ENCODE assay signal across 20 cellular contexts in genomic region chr11:44731685-44732411, GRCh38. TPM values are rescaled to one million over a fixed set of nuclear protein-coding genes. Genes with fewer than 3 reads are reported as not detected.
DNase-seq lines count a peak whose midpoint lies in the region; ATAC-seq and TF ChIP-seq lines count a peak whose summit lies in the region.
"Had no signal": no experiment of that assay in that cellular context is flagged by ENCODE, and none has a peak within 500 bp of the region (broad histone marks: within the 10 kb centered on the region; RNA-seq: fewer than 3 reads in every experiment).

No MANE protein-coding gene starts in this region.

- H3K4me3 ChIP-seq in hepatocyte (no peak overlapping the region), subcutaneous abdominal adipose tissue (ENCODE audit: low read depth in 1 of 5, low read length in 5 of 5) (no peak overlapping the region), colonic mucosa (no peak overlapping the region)
- H3K4me3 ChIP-seq: body of pancreas had no signal

- H3K36me3 ChIP-seq in hepatocyte (replicated peaks; ENCODE audit: insufficient read depth, low read depth) (no peaks in the 10 kb centered on the region), subcutaneous abdominal adipose tissue (ENCODE audit: control insufficient read depth in 5 of 5, insufficient read depth in 5 of 5, low read length in 5 of 5) (no peaks in the 10 kb centered on the region), colonic mucosa (no peaks in the 10 kb centered on the region)

- H3K4me1 ChIP-seq in hepatocyte (ENCODE audit: insufficient read depth) (peaks cover 18% of the 10 kb centered on the region), subcutaneous abdominal adipose tissue (ENCODE audit: control insufficient read depth in 5 of 5, insufficient read depth in 5 of 5, low read length in 5 of 5) (peaks cover 0 to 72% (median 12%) of the 10 kb centered on the region in 5 donors), colonic mucosa (no peaks in the 10 kb centered on the region)

- peak overlapping the region; percentile 74 for H3K4me3 Mint-ChIP-seq in activated T-helper 17 cell treated with anti-CD3 and anti-CD28 coated beads, Interleukin-2, amount 50 U/mL, for 72 hours
- H3K4me3 Mint-ChIP-seq: activated naive CD4-positive, alpha-beta T cell treated with anti-CD3 and anti-CD28 coated beads, Interleukin-2, amount 10 ng/mL, durations not matched to agents 7 days and 5 days; stimulated activated naive CD8-positive, alpha-beta T cell treated with anti-CD3 and anti-CD28 coated beads, Interleukin-15, Interleukin-2, amounts not matched to agents 100 ng/mL and 50 ng/mL, for 24 hours; T-helper 2 cell treated with Interferon-gamma antibody and Interleukin-4, amounts not matched to agents 5 μg/mL and 100 μg/mL, for 36 hours had no signal

- WGBS in hepatocyte (ENCODE audit: low lambda C conversion rate, missing lambda C conversion rate), result 54% methylated on average over 11 of the region's 11 CpGs

- no peaks in the 10 kb centered on the region for H3K9me2 ChIP-seq in hepatocyte (replicated peaks; ENCODE audit: insufficient read depth)

- H3K27ac ChIP-seq in hepatocyte (peak overlapping the region; percentile 43), subcutaneous abdominal adipose tissue (ENCODE audit: low read depth, low read length) (peak overlapping the region; percentile 65), colonic mucosa (no peak overlapping the region)
- H3K27ac ChIP-seq: body of pancreas had no signal

- intact Hi-C loops in colonic mucosa (cut with DNase I), result no loop called here

- peak; percentile 21 for DNase-seq in NCI-H1694 (lab: John Stamatoyannopoulos, UW)
- no peak for DNase-seq in NCI-H1694 treated with DMSO at 0.1 percent for 48 hours (lab: John Stamatoyannopoulos, UW)
- no peak for DNase-seq in hepatocyte (ENCODE audit: low spot score)
- no peak for DNase-seq in colonic mucosa
- DNase-seq in T-helper 1 cell, result no peak
- DNase-seq in DMS79 (lab: John Stamatoyannopoulos, UW), result no peak
- DNase-seq: 8988T; activated CD4-positive, alpha-beta T cell treated with anti-CD3 and anti-CD28 coated beads for 48 hours; activated naive CD4-positive, alpha-beta T cell treated with anti-CD3 and anti-CD28 coated beads, Interleukin-2, amount 10 ng/mL, durations not matched to agents 7 days and 5 days; body of pancreas; CD4-positive, alpha-beta memory T cell; foreskin melanocyte; Kasumi-1; midbrain; NCI-H1436 treated with DMSO at 0.1 percent for 48 hours; RPMI8226 had no signal

- H4K20me1 ChIP-seq in hepatocyte (ENCODE audit: insufficient read depth, poor library complexity, severe bottlenecking), result peaks cover 2% of the 10 kb centered on the region

- H3K9ac ChIP-seq in subcutaneous abdominal adipose tissue (ENCODE audit: low read length in 5 of 5) (peak overlapping the region in 1 of 5 donors; percentile 37), colonic mucosa (ENCODE audit: low read depth in 2 of 2, low read length in 2 of 2) (no peak overlapping the region)

- H3K27ac Mint-ChIP-seq in activated T-helper 17 cell treated with anti-CD3 and anti-CD28 coated beads, Interleukin-2, amount 50 U/mL, for 72 hours, result no peak overlapping the region
- H3K27ac Mint-ChIP-seq: activated naive CD4-positive, alpha-beta T cell treated with anti-CD3 and anti-CD28 coated beads, Interleukin-2, amount 10 ng/mL, durations not matched to agents 7 days and 5 days; stimulated activated naive CD8-positive, alpha-beta T cell treated with anti-CD3 and anti-CD28 coated beads, Interleukin-15, Interleukin-2, amounts not matched to agents 100 ng/mL and 50 ng/mL, for 24 hours; T-helper 2 cell treated with Interferon-gamma antibody and Interleukin-4, amounts not matched to agents 5 μg/mL and 100 μg/mL, for 36 hours had no signal

- no peak overlapping the region for H2AFZ ChIP-seq in hepatocyte

- no peaks in the 10 kb centered on the region for H3K36me3 Mint-ChIP-seq in activated T-helper 17 cell treated with anti-CD3 and anti-CD28 coated beads, Interleukin-2, amount 50 U/mL, for 72 hours (ENCODE audit: low read depth)

- peaks cover 49% of the 10 kb centered on the region for H3K79me2 ChIP-seq in hepatocyte

- H3K4me1 Mint-ChIP-seq in activated T-helper 17 cell treated with anti-CD3 and anti-CD28 coated beads, Interleukin-2, amount 50 U/mL, for 72 hours, result peaks cover 51% of the 10 kb centered on the region

- no peaks in the 10 kb centered on the region for H3K27me3 Mint-ChIP-seq in activated T-helper 17 cell treated with anti-CD3 and anti-CD28 coated beads, Interleukin-2, amount 50 U/mL, for 72 hours
- H3K27me3 Mint-ChIP-seq: CD4-positive, alpha-beta memory T cell had no signal

- no peak for ATAC-seq in activated T-helper 17 cell treated with anti-CD3 and anti-CD28 coated beads, Interleukin-2, amount 50 U/mL, for 72 hours (replicated peaks)
- ATAC-seq: body of pancreas had no signal

- TF ChIP-seq CTCF in hepatocyte (IDR thresholded peaks at IDR 0.05; ENCODE audit: poor library complexity) (no peak), colonic mucosa (IDR thresholded peaks at IDR 0.05) (no peak)

- no peak overlapping the region for H3K4me2 ChIP-seq in hepatocyte

- no peaks in the 10 kb centered on the region for H3K9me3 ChIP-seq in hepatocyte (ENCODE audit: low read depth)
- peaks cover 0 to 6% (median 4%) of the 10 kb centered on the region in 5 donors for H3K9me3 ChIP-seq in subcutaneous abdominal adipose tissue (ENCODE audit: control insufficient read depth in 5 of 5, low read length in 5 of 5)
- H3K9me3 ChIP-seq in colonic mucosa, result no peaks in the 10 kb centered on the region
- H3K9me3 ChIP-seq: body of pancreas had no signal

- no peaks in the 10 kb centered on the region for H3K9me3 Mint-ChIP-seq in activated T-helper 17 cell treated with anti-CD3 and anti-CD28 coated beads, Interleukin-2, amount 50 U/mL, for 72 hours
- H3K9me3 Mint-ChIP-seq: activated naive CD4-positive, alpha-beta T cell treated with anti-CD3 and anti-CD28 coated beads, Interleukin-2, amount 10 ng/mL, durations not matched to agents 7 days and 5 days; stimulated activated naive CD8-positive, alpha-beta T cell treated with anti-CD3 and anti-CD28 coated beads, Interleukin-15, Interleukin-2, amounts not matched to agents 100 ng/mL and 50 ng/mL, for 24 hours; T-helper 2 cell treated with Interferon-gamma antibody and Interleukin-4, amounts not matched to agents 5 μg/mL and 100 μg/mL, for 36 hours had no signal

- H3K27me3 ChIP-seq in hepatocyte, result peaks cover 2% of the 10 kb centered on the region
- H3K27me3 ChIP-seq in subcutaneous abdominal adipose tissue (ENCODE audit: control insufficient read depth in 5 of 5, insufficient read depth in 4 of 5, low read length in 5 of 5), result peaks cover 0 to 22% (median 10%) of the 10 kb centered on the region in 5 donors
- peaks cover 4% of the 10 kb centered on the region for H3K27me3 ChIP-seq in colonic mucosa

RNA-seq across cellular contexts. Expression of gene TSPAN18, which starts 5.1 kb away (rescaled TPM):
- 1 to 10 TPM; 3.3 to 3.9 TPM for total RNA-seq in activated T-helper 17 cell treated with anti-CD3 and anti-CD28 coated beads, Interleukin-2, amount 50 U/mL, for 72 hours
- total RNA-seq in hepatocyte (9.5 and 12.8 TPM in 2 replicates), colonic mucosa (10 to 100 TPM in 1 of 2 donors, 1 to 10 TPM in 1; 3.4 to 13.4 TPM)
- polyA plus RNA-seq in hepatocyte, result 21.5 and 25.1 TPM in 2 replicates
